1 cellular context compared by ENCODE assay signal in genomic region chr13:27578121-27579030, GRCh38.
A peak's percentile ranks its signal among the peaks of the same experiment; 100 is the strongest.
TF ChIP-seq lines count a peak whose summit lies in the region.

No MANE protein-coding gene starts in this region.

TF ChIP-seq in HepG2, 621 proteins besides CTCF, POLR2A, EP300 and RAD21:
- TF ChIP-seq, protein P1, sequence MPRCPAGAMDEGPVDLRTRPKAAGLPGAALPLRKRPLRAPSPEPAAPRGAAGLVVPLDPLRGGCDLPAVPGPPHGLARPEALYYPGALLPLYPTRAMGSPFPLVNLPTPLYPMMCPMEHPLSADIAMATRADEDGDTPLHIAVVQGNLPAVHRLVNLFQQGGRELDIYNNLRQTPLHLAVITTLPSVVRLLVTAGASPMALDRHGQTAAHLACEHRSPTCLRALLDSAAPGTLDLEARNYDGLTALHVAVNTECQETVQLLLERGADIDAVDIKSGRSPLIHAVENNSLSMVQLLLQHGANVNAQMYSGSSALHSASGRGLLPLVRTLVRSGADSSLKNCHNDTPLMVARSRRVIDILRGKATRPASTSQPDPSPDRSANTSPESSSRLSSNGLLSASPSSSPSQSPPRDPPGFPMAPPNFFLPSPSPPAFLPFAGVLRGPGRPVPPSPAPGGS (CRISPR knock-in tag; IDR thresholded peaks at IDR 0.05): no peak
- TF ChIP-seq HOXA5 (CRISPR knock-in tag; IDR thresholded peaks at IDR 0.05) (no peak), FOSL2 (CRISPR knock-in tag; IDR thresholded peaks at IDR 0.05) (peak; percentile 38; the same call in 1 of the 2 replicates), ZFP36L2 (CRISPR knock-in tag; IDR thresholded peaks at IDR 0.05) (no peak), FOXP1 (IDR thresholded peaks at IDR 0.05) (no peak), FOXP1 (CRISPR knock-in tag; IDR thresholded peaks at IDR 0.05) (0 out of 2 replicates have a peak, but pooled peaks have one; percentile 24), ETV6 (CRISPR knock-in tag; conservative IDR thresholded peaks at IDR 0.05) (no peak)
TF ChIP-seq in HepG2: peak in this region for 2.
